Comparison of ENCODE assay signal across 8 cellular contexts in genomic region chr19:38374332-38375097, GRCh38. TPM values are rescaled to one million over a fixed set of nuclear protein-coding genes. Genes with fewer than 3 reads are reported as not detected.
DNase-seq lines count a peak whose midpoint lies in the region; ATAC-seq and TF ChIP-seq lines count a peak whose summit lies in the region.

PSMD8 (plus strand) TSS chr19:38374571; CDS start chr19:38374602, 31 bp downstream.

- CTCF ChIA-PET in PC-9 (lab: Charles Lee) = interaction anchor here (0.8 to 1.4 kb wide), 4 partner anchors 13 to 556 kb away, joined by 3 to 8 read pairs (median 4); partner anchors contain the start of genes CATSPERG, GGN, MRPS12 and SARS2

- H3K9me3 ChIP-seq in PC-9 (ENCODE audit: insufficient read depth, low read depth) = no peaks in the 10 kb centered on the region

- peak within 1 kb of the TSS; percentile 58 for H3K27ac ChIP-seq in PC-9

- H3K4me3 ChIP-seq in Jurkat, Clone E6-1 (ENCODE audit: low read length) = peak within 1 kb of the TSS; percentile 95
- H3K4me3 ChIP-seq in PC-9 = peak within 1 kb of the TSS; percentile 76
- H3K4me3 ChIP-seq in epithelial cell of proximal tubule (ENCODE audit: low read depth, low read length) = peak within 1 kb of the TSS; percentile 71

- H4K20me1 ChIP-seq in PC-9 (ENCODE audit: insufficient read depth) = peaks cover 5% of the 10 kb centered on the region

- no peaks in the 10 kb centered on the region for H3K9me2 ChIP-seq in PC-9 (ENCODE audit: insufficient read depth)

- no TSS peak for BruUV-seq in PC-9 (replicated peaks; lab: Mats Ljungman, UMichigan)

- H2AFZ ChIP-seq in PC-9 = peak within 1 kb of the TSS; percentile 87

- POLR2A ChIA-PET in PC-9 (lab: Charles Lee; ENCODE audit: unreplicated experiment) = interaction anchor here (0.6 to 1.2 kb wide), 10 partner anchors 13 to 907 kb away, joined by 3 to 28 read pairs (median 4); partner anchors contain the start of genes FAM98C, GGN, WDR87 and ZNF569

- TF ChIP-seq CTCF in PC-9 (conservative IDR thresholded peaks at IDR 0.05) = peak; percentile 35; the same call in 1 of the 2 replicates
- peak; percentile 26 for TF ChIP-seq CTCF in epithelial cell of proximal tubule (conservative IDR thresholded peaks at IDR 0.05; ENCODE audit: low read depth, low read length)

- DNase-seq in DMS53 treated with DMSO at 0.1 percent for 48 hours (lab: John Stamatoyannopoulos, UW; ENCODE audit: unreplicated experiment) (peak; percentile 99), PC-9 (peak; percentile 92 to 97), epithelial cell of proximal tubule (ENCODE audit: low read depth) (peak; percentile 90), mucosa of gallbladder (ENCODE audit: low spot score) (peak; percentile 99)
- DNase-seq in Jurkat, Clone E6-1 (ENCODE audit: low read depth, low spot score) = peak; percentile 98
- peak; percentile 98 for DNase-seq in activated T-cell treated with anti-CD3 and anti-CD28 coated beads, Interleukin-2, amount 50 U/mL, for 1 hour
- peak; percentile 95 to 97 for DNase-seq in stimulated activated CD8-positive, alpha-beta memory T cell treated with anti-CD3 and anti-CD28 coated beads, Interleukin-4, amount 100 ng/mL, for 4 hours (ENCODE audit: low read depth in 2 of 2, low spot score in 1 of 2)

- H3K4me1 ChIP-seq in PC-9 (replicated peaks; ENCODE audit: insufficient read depth) = peaks cover 15% of the 10 kb centered on the region

- intact Hi-C loops in PC-9 (cut with micrococcal nuclease; ENCODE audit: unreplicated experiment) = loop anchor here (1.0 kb wide), 2 partner anchors 14 to 38 kb away; partner anchors contain the start of genes GGN and SPRED3

- H3F3A ChIP-seq in PC-9 (ENCODE audit: insufficient read depth, low read depth) = peaks cover 5% of the 10 kb centered on the region

- H3K4me2 ChIP-seq in PC-9 = peak within 1 kb of the TSS; percentile 87

- peaks cover 36% of the 10 kb centered on the region for H3K79me2 ChIP-seq in PC-9 (ENCODE audit: low read depth)

- peak; percentile 89 for ATAC-seq in GM21619 (IDR thresholded peaks at IDR 0.05; ENCODE audit: unreplicated experiment)

- no peaks in the 10 kb centered on the region for H3K27me3 ChIP-seq in PC-9 (ENCODE audit: insufficient read depth, low read depth)

- peaks cover 25% of the 10 kb centered on the region; the same call in 1 of the 2 replicates for H3K36me3 ChIP-seq in PC-9 (ENCODE audit: low read depth)

RNA-seq across cellular contexts. Expression of gene PSMD8, which starts in this region (rescaled TPM):
- 367 TPM for polyA plus RNA-seq in Jurkat, Clone E6-1 (2012; ENCODE audit: insufficient read depth, insufficient read length)
- total RNA-seq in PC-9 (2021) (141 and 222 TPM in 2 replicates), epithelial cell of proximal tubule (227 and 369 TPM in 2 replicates), mucosa of gallbladder (112 TPM)

Comparison
In these comparisons a context has a peak if more than half of its experiments do, and no peak if none do; other contexts are left out.
1. Peak in every context shown above with its lines: DNase-seq, ATAC-seq, H3K4me3 ChIP-seq and H3K27ac ChIP-seq.